Comparison of ENCODE assay signal across 16 cellular contexts in genomic region chr3:10757021-10757820, GRCh38. TPM values are rescaled to one million over a fixed set of nuclear protein-coding genes. Genes with fewer than 3 reads are reported as not detected.
DNase-seq lines count a peak whose midpoint lies in the region; ATAC-seq lines count a peak whose summit lies in the region.
"Had no signal": no experiment of that assay in that cellular context is flagged by ENCODE, and none has a peak within 500 bp of the region (broad histone marks: within the 10 kb centered on the region; RNA-seq: fewer than 3 reads in every experiment).

No MANE protein-coding gene starts in this region.

- no peak overlapping the region for H3K4me3 Mint-ChIP-seq in activated naive CD8-positive, alpha-beta T cell treated with anti-CD3 and anti-CD28 coated beads for 36 hours
- H3K4me3 Mint-ChIP-seq: nephron progenitor cell had no signal

- no peak for ATAC-seq in GM18502 (IDR thresholded peaks at IDR 0.05; ENCODE audit: poor library complexity, unreplicated experiment)

- H3K36me3 Mint-ChIP-seq in activated naive CD8-positive, alpha-beta T cell treated with anti-CD3 and anti-CD28 coated beads for 36 hours = no peaks in the 10 kb centered on the region

- H3K4me1 Mint-ChIP-seq in activated naive CD8-positive, alpha-beta T cell treated with anti-CD3 and anti-CD28 coated beads for 36 hours = peaks cover 2% of the 10 kb centered on the region
- H3K4me1 Mint-ChIP-seq: nephron progenitor cell had no signal

- H3K27ac Mint-ChIP-seq in activated naive CD8-positive, alpha-beta T cell treated with anti-CD3 and anti-CD28 coated beads for 36 hours = peak overlapping the region; percentile 13
- H3K27ac Mint-ChIP-seq: nephron progenitor cell had no signal

- peak; percentile 21 for DNase-seq in NK-92 treated with Interleukin-12 subunit alpha and Interleukin-12 subunit beta, amount 100 ng/mL, for 24 hours (lab: John Stamatoyannopoulos, UW)
- DNase-seq in NK-92 (lab: John Stamatoyannopoulos, UW; ENCODE audit: unreplicated experiment) (no peak), HS-5 (ENCODE audit: low read depth) (peak; percentile 58), kidney tubule cell (ENCODE audit: low spot score) (peak; percentile 76), NCI-H748 treated with DMSO at 0.1 percent for 48 hours (lab: John Stamatoyannopoulos, UW) (no peak), NCI-H2171 (lab: John Stamatoyannopoulos, UW) (no peak)
- DNase-seq in activated naive CD8-positive, alpha-beta T cell treated with anti-CD3 and anti-CD28 coated beads for 36 hours = no peak
- DNase-seq: 8988T; Caco-2; central memory CD4-positive, alpha-beta T cell; H7; hypothalamus; nephron progenitor cell; WERI-Rb-1 had no signal

- peaks cover 54% of the 10 kb centered on the region for H3K27me3 Mint-ChIP-seq in activated naive CD8-positive, alpha-beta T cell treated with anti-CD3 and anti-CD28 coated beads for 36 hours

- no peaks in the 10 kb centered on the region for H3K9me3 Mint-ChIP-seq in activated naive CD8-positive, alpha-beta T cell treated with anti-CD3 and anti-CD28 coated beads for 36 hours
- H3K9me3 Mint-ChIP-seq: nephron progenitor cell had no signal

RNA-seq across cellular contexts. Expression of gene SLC6A11, which starts 58.8 kb away (rescaled TPM):
- not detected for total RNA-seq in activated naive CD8-positive, alpha-beta T cell treated with anti-CD3 and anti-CD28 coated beads for 36 hours
- total RNA-seq: Caco-2, epithelial cell of proximal tubule had no signal

Comparison
In these comparisons a context has a peak if more than half of its experiments do, and no peak if none do; other contexts are left out.
1. DNase-seq: peak in NK-92 treated with Interleukin-12 subunit alpha and Interleukin-12 subunit beta, amount 100 ng/mL, for 24 hours (single experiment), HS-5 (single experiment) and kidney tubule cell (single experiment); none in NK-92 (single experiment), activated naive CD8-positive, alpha-beta T cell treated with anti-CD3 and anti-CD28 coated beads for 36 hours (single experiment), NCI-H748 treated with DMSO at 0.1 percent for 48 hours (single experiment) and NCI-H2171 (single experiment).